Comparison of ENCODE assay signal across 14 cellular contexts in the genomic region with DNA sequence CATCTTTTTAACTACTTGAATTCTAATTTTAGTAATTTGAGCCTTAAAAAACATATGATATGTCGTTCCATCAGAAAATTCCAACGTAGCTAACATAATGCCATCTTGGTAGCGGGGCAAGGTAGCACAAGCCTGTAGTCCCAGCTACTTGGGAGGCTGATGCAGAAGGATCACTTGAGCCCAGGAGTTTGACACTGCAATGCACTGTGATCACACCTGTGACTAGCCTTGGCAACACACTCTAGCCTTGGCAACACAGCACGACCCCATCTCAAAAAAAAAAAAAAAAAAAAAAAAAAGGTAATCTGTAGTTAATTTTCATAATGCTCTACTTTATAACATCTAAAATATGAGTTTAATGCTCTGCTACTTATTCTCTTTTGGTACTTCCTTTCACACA. TPM values are rescaled to one million over a fixed set of nuclear protein-coding genes. Genes with fewer than 3 reads are reported as not detected.
A peak's percentile ranks its signal among the peaks of the same experiment; 100 is the strongest.
DNase-seq lines count a peak whose midpoint lies in the region; ATAC-seq, FAIRE-seq and TF ChIP-seq lines count a peak whose summit lies in the region.
"Had no signal": no experiment of that assay in that cellular context is flagged by ENCODE, and none has a peak within 500 bp of the region (broad histone marks: within the 10 kb centered on the region; RNA-seq: fewer than 3 reads in every experiment).

No MANE protein-coding gene starts in this region.

- H2AFZ ChIP-seq in Loucy (ENCODE audit: low read length): no peak overlapping the region
- H2AFZ ChIP-seq in K562 (ENCODE audit: low read depth, low read length): no peak overlapping the region

- no peak for DNase-seq in activated T-cell treated with anti-CD3 and anti-CD28 coated beads, Interleukin-2, amount 50 U/mL, for 24 hours
- DNase-seq in activated T-cell treated with anti-CD3 and anti-CD28 coated beads, Interleukin-2, amount 50 U/mL, for 48 hours: no peak
- DNase-seq in K562 (ENCODE audit: extremely low read depth in 1 of 4, low spot score in 3 of 4) (no peak), NCI-H2029 treated with DMSO at 0.1 percent for 48 hours (lab: John Stamatoyannopoulos, UW) (no peak)
- DNase-seq: activated effector memory CD4-positive, alpha-beta T cell treated with anti-CD3 and anti-CD28 coated beads, Interleukin-2, amount 50 U/mL, for 16 hours; caudate nucleus; hypothalamus; SIG-M5; stimulated activated CD4-positive, alpha-beta T cell treated with anti-CD3 and anti-CD28 coated beads, Interleukin-12 subunit alpha, Interleukin-12 subunit beta, amount 100 ng/mL, for 4 hours had no signal

- H3K9me3 ChIP-seq in Loucy (ENCODE audit: insufficient read depth, low read depth, low read length) (no peaks in the 10 kb centered on the region), K562 (replicated peaks; ENCODE audit: control insufficient read depth, insufficient read depth, low read depth, low read length) (no peaks in the 10 kb centered on the region), skeletal muscle satellite cell (replicated peaks; ENCODE audit: low read length) (no peaks in the 10 kb centered on the region)

- no peaks in the 10 kb centered on the region for H3K9me2 ChIP-seq in Loucy (replicated peaks; ENCODE audit: low read depth, low read length)

- no peak for TF ChIP-seq RAD21 in K562 (CRISPR knock-in tag; conservative IDR thresholded peaks at IDR 0.05 in 1 of 2, IDR thresholded peaks at IDR 0.05 in 1 of 2)

- H3K4me2 ChIP-seq in Loucy (ENCODE audit: low read depth, low read length, poor library complexity, severe bottlenecking) (peak overlapping the region; percentile 89), K562 (ENCODE audit: insufficient read depth, low read length) (no peak overlapping the region), skeletal muscle satellite cell (ENCODE audit: low read length) (peak overlapping the region; percentile 30)

- WGBS in K562 (ENCODE audit: insufficient coverage, low coverage, missing lambda C conversion rate): 89% methylated on average over 4 of the region's 4 CpGs

- no peak for TF ChIP-seq EP300 in K562 (IDR thresholded peaks at IDR 0.05; ENCODE audit: low read length)

- no peak overlapping the region for H3K27ac ChIP-seq in K562 (ENCODE audit: extremely low read depth, low read depth, low read length)

- H3K27me3 Mint-ChIP-seq in activated T-cell treated with anti-CD3 and anti-CD28 coated beads, Interleukin-2, amount 50 U/mL, for 24 hours: no peaks in the 10 kb centered on the region

- H3K79me2 ChIP-seq in Loucy (ENCODE audit: insufficient read depth, low read length) (peaks cover 98% of the 10 kb centered on the region), K562 (ENCODE audit: control insufficient read depth, insufficient read depth, low read length) (peaks cover 95% of the 10 kb centered on the region)

- in situ Hi-C loops in K562 (cut with MboI): no loop called here

- FAIRE-seq in K562 (lab: Jason Lieb, UNC): no peak
- FAIRE-seq: urothelium cell line had no signal

- POLR2A ChIA-PET in K562 (lab: Yijun Ruan, JAX): interaction anchor here (0.6 to 1.6 kb wide), 4 partner anchors 9 to 1239 kb away, joined by 3 to 5 read pairs (median 3); no protein-coding TSS in a partner anchor

- BruUV-seq in K562 (replicated peaks; lab: Mats Ljungman, UMichigan): no TSS peak

- peak overlapping the region; percentile 64 for H3K4me3 Mint-ChIP-seq in activated T-cell treated with anti-CD3 and anti-CD28 coated beads, Interleukin-2, amount 50 U/mL, for 24 hours

- H3K4me1 Mint-ChIP-seq in activated T-cell treated with anti-CD3 and anti-CD28 coated beads, Interleukin-2, amount 50 U/mL, for 24 hours (ENCODE audit: low read depth): peaks cover 80% of the 10 kb centered on the region

- ATAC-seq in K562 (no peak), HG03025 (IDR thresholded peaks at IDR 0.05; ENCODE audit: low FRiP score, unreplicated experiment) (no peak), GM21360 (IDR thresholded peaks at IDR 0.05; ENCODE audit: unreplicated experiment) (no peak)

- H3K36me3 ChIP-seq in Loucy (ENCODE audit: insufficient read depth, low read length): peaks cover 41% of the 10 kb centered on the region
- H3K36me3 ChIP-seq in K562 (ENCODE audit: control insufficient read depth, insufficient read depth, low read length): peaks cover 81% of the 10 kb centered on the region
- H3K36me3 ChIP-seq in skeletal muscle satellite cell (ENCODE audit: insufficient read depth, low read length): peaks cover 17% of the 10 kb centered on the region

- H3K9me1 ChIP-seq in K562 (ENCODE audit: control insufficient read depth, insufficient read depth, low read length): peaks cover 5% of the 10 kb centered on the region

- no peak for TF ChIP-seq POLR2A in K562 (conservative IDR thresholded peaks at IDR 0.05)

- no peak for TF ChIP-seq CTCF in Loucy (conservative IDR thresholded peaks at IDR 0.05; ENCODE audit: low read length)
- TF ChIP-seq CTCF in K562 (IDR thresholded peaks at IDR 0.05 in 2 of 3, conservative IDR thresholded peaks at IDR 0.05 in 1 of 3; ENCODE audit: insufficient read depth in 2 of 3, low read depth in 1 of 3, low read length in 3 of 3): no peak

- H3K4me3 ChIP-seq in Loucy (ENCODE audit: low read length, poor library complexity, severe bottlenecking) (peak overlapping the region; percentile 63), K562 (no peak overlapping the region), skeletal muscle satellite cell (ENCODE audit: low read length) (no peak overlapping the region)

- intact Hi-C loops in K562 (cut with micrococcal nuclease): no loop called here

- H3K27ac Mint-ChIP-seq in activated T-cell treated with anti-CD3 and anti-CD28 coated beads, Interleukin-2, amount 50 U/mL, for 24 hours: peak overlapping the region; percentile 88

- peaks cover 50% of the 10 kb centered on the region for H3K4me1 ChIP-seq in Loucy (ENCODE audit: insufficient read depth, low read length, poor library complexity, severe bottlenecking)
- peaks cover 7 to 26% of the 10 kb centered on the region in 2 experiments; a peak in 4 of 5 replicates for H3K4me1 ChIP-seq in K562 (replicated peaks in 1 of 2; ENCODE audit: control insufficient read depth in 2 of 2, insufficient read depth in 2 of 2, low read length in 2 of 2)
- H3K4me1 ChIP-seq in skeletal muscle satellite cell (ENCODE audit: control insufficient read depth, insufficient read depth, low read length): peaks cover 42% of the 10 kb centered on the region

- H3K27me3 ChIP-seq in Loucy (ENCODE audit: insufficient read depth, low read length, poor library complexity, severe bottlenecking) (no peaks in the 10 kb centered on the region), K562 (ENCODE audit: control insufficient read depth in 2 of 2, insufficient read depth in 2 of 2, low read length in 2 of 2) (no peaks in the 10 kb centered on the region), skeletal muscle satellite cell (ENCODE audit: control insufficient read depth, insufficient read depth, low read length) (no peaks in the 10 kb centered on the region)

- peaks cover 87% of the 10 kb centered on the region for H3K36me3 Mint-ChIP-seq in activated T-cell treated with anti-CD3 and anti-CD28 coated beads, Interleukin-2, amount 50 U/mL, for 24 hours (ENCODE audit: low read depth)

- peaks cover 95% of the 10 kb centered on the region for H4K20me1 ChIP-seq in Loucy (ENCODE audit: insufficient read depth, low read length, poor library complexity, severe bottlenecking)
- peaks cover 75% of the 10 kb centered on the region for H4K20me1 ChIP-seq in K562 (replicated peaks; ENCODE audit: control insufficient read depth, insufficient read depth, low read length)

- H3F3A ChIP-seq in Loucy (ENCODE audit: low read depth): no peaks in the 10 kb centered on the region

- CTCF ChIA-PET in K562 (lab: Yijun Ruan, JAX; ENCODE audit: low intra/inter-chr PET ratio): no interaction called here

- H3K9ac ChIP-seq in Loucy (ENCODE audit: low read depth, low read length, poor library complexity, severe bottlenecking) (no peak overlapping the region), K562 (ENCODE audit: insufficient read depth in 1 of 2, low read depth in 2 of 2, low read length in 2 of 2) (no peak overlapping the region; a peak in 1 of 4 replicates), skeletal muscle satellite cell (ENCODE audit: low read depth, low read length) (no peak overlapping the region)

- no peaks in the 10 kb centered on the region for H3K9me3 Mint-ChIP-seq in activated T-cell treated with anti-CD3 and anti-CD28 coated beads, Interleukin-2, amount 50 U/mL, for 24 hours

RNA-seq across cellular contexts. Expression of a gene that starts 6.7 kb away (rescaled TPM):
- 137 and 633 TPM in 2 replicates for total RNA-seq in K562 (2011; cell fraction: chromatin; rRNA removed; ENCODE audit: low replicate concordance)
- 47.0 and 65.4 TPM in 2 replicates for total RNA-seq in K562 (2011; cell fraction: nucleolus; rRNA removed)
- 148 and 223 TPM in 2 replicates for total RNA-seq in K562 (2011; cell fraction: nucleoplasm; rRNA removed)
- total RNA-seq in K562 (2014; rRNA removed) (182 and 286 TPM in 2 replicates), K562 (2014; rRNA removed; fragmentation: Illumina TruSeq; extraction: Trizol) (206 and 262 TPM in 2 replicates), K562 (2015; rRNA removed; fragmentation: Illumina TruSeq; extraction: Trizol) (253 and 263 TPM in 2 replicates), K562 (2021) (144 and 165 TPM in 2 replicates)
- polyA plus RNA-seq in K562 (2011; rRNA removed) (96.1 and 102 TPM in 2 replicates), K562 (2014; fragmentation: Illumina TruSeq; extraction: Trizol) (165 and 195 TPM in 2 replicates), K562 (2014; fragmentation: Nextera tagmentation; extraction: Ambion mirVana) (10 to 100 TPM; 65.4 to 87.3 TPM), K562 (2014; rRNA removed) (93.8 and 116 TPM in 2 replicates)
- 23.3 and 33.3 TPM in 2 replicates for polyA plus RNA-seq in K562 (2011; cell fraction: cytosol; rRNA removed)
- polyA plus RNA-seq in K562 (2011; cell fraction: nucleus; rRNA removed): 105 and 150 TPM in 2 replicates
- 53.6 and 80.8 TPM in 2 replicates for polyA plus RNA-seq in K562 (2012)
- polyA minus RNA-seq in K562 (2011; rRNA and poly(A)+ RNA removed): 302 and 350 TPM in 2 replicates
- 82.9 and 149 TPM in 2 replicates for polyA minus RNA-seq in K562 (2011; cell fraction: cytosol; rRNA and poly(A)+ RNA removed)
- polyA minus RNA-seq in K562 (2011; cell fraction: nucleus; rRNA and poly(A)+ RNA removed): 169 and 344 TPM in 2 replicates
- total RNA-seq in skeletal muscle satellite cell (2012; rRNA removed): 95.8 and 106 TPM in 2 replicates

RNA-seq across cellular contexts. Expression of a gene that starts 32.8 kb away (rescaled TPM):
- 37.8 and 63.0 TPM in 2 replicates for total RNA-seq in K562 (2011; cell fraction: chromatin; rRNA removed; ENCODE audit: low replicate concordance)
- 19.2 and 24.3 TPM in 2 replicates for total RNA-seq in K562 (2011; cell fraction: nucleolus; rRNA removed)
- 26.3 and 35.2 TPM in 2 replicates for total RNA-seq in K562 (2011; cell fraction: nucleoplasm; rRNA removed)
- total RNA-seq in K562 (2014; rRNA removed): 10.0 and 10.1 TPM in 2 replicates
- 25.0 and 31.3 TPM in 2 replicates for total RNA-seq in K562 (2014; rRNA removed; fragmentation: Illumina TruSeq; extraction: Trizol)
- total RNA-seq in K562 (2015; rRNA removed; fragmentation: Illumina TruSeq; extraction: Trizol): 17.2 and 17.3 TPM in 2 replicates
- 25.7 and 29.1 TPM in 2 replicates for total RNA-seq in K562 (2021)
- 46.7 and 60.1 TPM in 2 replicates for polyA plus RNA-seq in K562 (2011; rRNA removed)
- polyA plus RNA-seq in K562 (2011; cell fraction: cytosol; rRNA removed): 45.1 and 49.3 TPM in 2 replicates
- polyA plus RNA-seq in K562 (2011; cell fraction: nucleus; rRNA removed): 41.8 and 51.2 TPM in 2 replicates
- polyA plus RNA-seq in K562 (2012): 25.7 and 27.7 TPM in 2 replicates
- 44.7 and 63.3 TPM in 2 replicates for polyA plus RNA-seq in K562 (2014; fragmentation: Illumina TruSeq; extraction: Trizol)
- polyA plus RNA-seq in K562 (2014; fragmentation: Nextera tagmentation; extraction: Ambion mirVana): 10 to 100 TPM; 45.9 to 49.7 TPM
- 44.6 and 51.8 TPM in 2 replicates for polyA plus RNA-seq in K562 (2014; rRNA removed)
- polyA minus RNA-seq in K562 (2011; rRNA and poly(A)+ RNA removed): 33.7 and 33.9 TPM in 2 replicates
- polyA minus RNA-seq in K562 (2011; cell fraction: cytosol; rRNA and poly(A)+ RNA removed): 7.5 and 13.0 TPM in 2 replicates
- polyA minus RNA-seq in K562 (2011; cell fraction: nucleus; rRNA and poly(A)+ RNA removed): 29.8 and 32.0 TPM in 2 replicates
- 2.0 and 4.1 TPM in 2 replicates for total RNA-seq in skeletal muscle satellite cell (2012; rRNA removed)
